ENCODE assay signal across 23 cellular contexts in genomic region chr5:159713773-159714172, GRCh38.
"Had no signal": no experiment of that assay in that cellular context is flagged by ENCODE, and none has a peak within 500 bp of the region (broad histone marks: within the 10 kb centered on the region; RNA-seq: fewer than 3 reads in every experiment).

No MANE protein-coding gene starts in this region.

- H3K4me3 ChIP-seq: colonic mucosa, coronary artery, dorsolateral prefrontal cortex, esophagus muscularis mucosa, esophagus squamous epithelium, gastrocnemius medialis, gastroesophageal sphincter, heart left ventricle, heart right ventricle had no signal

- H3K9me3 ChIP-seq: colonic mucosa, esophagus muscularis mucosa, esophagus squamous epithelium, gastrocnemius medialis, gastroesophageal sphincter had no signal

- H3K36me3 ChIP-seq: colonic mucosa, esophagus muscularis mucosa, esophagus squamous epithelium, gastrocnemius medialis, gastroesophageal sphincter, heart left ventricle, heart right ventricle had no signal

- H3K27ac ChIP-seq: colonic mucosa, coronary artery, dorsolateral prefrontal cortex, epithelial cell of prostate, esophagus muscularis mucosa, esophagus squamous epithelium, foreskin keratinocyte, gastrocnemius medialis, gastroesophageal sphincter, heart left ventricle, heart right ventricle had no signal

- DNase-seq: colonic mucosa; cortex of kidney; dermis blood vessel endothelial cell; dorsolateral prefrontal cortex; effector CD4-positive, alpha-beta T cell; effector CD8-positive, alpha-beta T cell; effector memory CD4-positive, alpha-beta T cell; effector memory CD8-positive, alpha-beta T cell; endodermal cell; erythroblast; esophagus squamous epithelium; foreskin fibroblast; foreskin keratinocyte; foreskin melanocyte; gastrocnemius medialis; glutamatergic neuron; head of caudate nucleus; heart left ventricle; heart right ventricle had no signal

- H3K4me1 ChIP-seq: colonic mucosa, esophagus muscularis mucosa, esophagus squamous epithelium, foreskin keratinocyte, gastrocnemius medialis, gastroesophageal sphincter, heart left ventricle, heart right ventricle had no signal
